In genomic region chr4:13546374-13546854, GRCh38 we compare ENCODE assay signal across 1 cellular context.
TF ChIP-seq lines count a peak whose summit lies in the region.

No MANE protein-coding gene starts in this region.

TF ChIP-seq in H1, 55 proteins besides CTCF, POLR2A, EP300 and RAD21 (continued from another document):
- no peak for TF ChIP-seq POU5F1 (IDR thresholded peaks at IDR 0.05; ENCODE audit: low read depth, low read length)
- no peak for TF ChIP-seq RXRA (IDR thresholded peaks at IDR 0.05; ENCODE audit: insufficient read depth, low read depth, low read length)
- 0 out of 2 replicates have a peak, but pooled peaks have one; percentile 0 for TF ChIP-seq TAF1 (IDR thresholded peaks at IDR 0.05; ENCODE audit: low read depth, low read length)
- no peak for TF ChIP-seq ASH2L (IDR thresholded peaks at IDR 0.05; ENCODE audit: low read length)
- no peak for TF ChIP-seq CHD1 (IDR thresholded peaks at IDR 0.05; ENCODE audit: low read depth, low read length)
- no peak for TF ChIP-seq CHD7 (IDR thresholded peaks at IDR 0.05; ENCODE audit: insufficient replicate concordance, low read length)
- TF ChIP-seq PHF8 (conservative IDR thresholded peaks at IDR 0.05; ENCODE audit: low read depth, low read length): no peak
- TF ChIP-seq EGR1 (IDR thresholded peaks at IDR 0.05; ENCODE audit: borderline replicate concordance, low read depth, low read length): no peak
